Comparison of ENCODE assay signal across 2 cellular contexts in the genomic region with DNA sequence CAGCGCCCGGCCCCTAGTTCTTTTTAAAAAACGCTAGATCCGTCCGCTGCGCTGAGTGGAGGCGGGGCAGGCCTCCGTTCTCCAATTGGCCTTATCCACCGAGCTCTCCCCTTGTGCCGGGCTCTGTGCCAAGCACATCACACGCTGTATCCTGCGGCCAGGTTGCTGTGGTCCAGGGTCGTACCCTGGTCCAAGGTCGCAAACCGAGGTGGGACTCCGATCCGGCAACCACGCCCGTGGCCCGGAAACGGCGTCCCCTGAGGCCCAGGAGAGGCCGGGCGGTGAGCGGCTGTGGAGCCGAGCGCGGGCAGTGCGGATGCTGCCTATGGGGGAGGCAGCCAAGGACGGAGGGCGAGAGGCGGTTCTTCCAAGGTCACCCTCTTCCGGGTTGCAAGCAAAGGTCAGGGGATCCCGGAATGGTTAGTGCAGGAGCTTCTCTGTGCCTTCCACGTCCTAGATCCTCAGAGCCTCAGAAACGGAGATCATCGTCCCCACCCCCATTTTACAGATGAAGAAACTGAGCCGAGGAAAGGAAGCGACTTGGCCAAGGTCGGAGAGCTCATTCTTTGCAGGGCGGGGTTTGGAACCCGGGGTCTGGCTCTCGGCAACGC.
TF ChIP-seq lines count a peak whose summit lies in the region.

No MANE protein-coding gene starts in this region.

TF ChIP-seq in H1, 55 proteins besides CTCF, POLR2A, EP300 and RAD21 (continued from another document):
- TF ChIP-seq, protein P1, sequence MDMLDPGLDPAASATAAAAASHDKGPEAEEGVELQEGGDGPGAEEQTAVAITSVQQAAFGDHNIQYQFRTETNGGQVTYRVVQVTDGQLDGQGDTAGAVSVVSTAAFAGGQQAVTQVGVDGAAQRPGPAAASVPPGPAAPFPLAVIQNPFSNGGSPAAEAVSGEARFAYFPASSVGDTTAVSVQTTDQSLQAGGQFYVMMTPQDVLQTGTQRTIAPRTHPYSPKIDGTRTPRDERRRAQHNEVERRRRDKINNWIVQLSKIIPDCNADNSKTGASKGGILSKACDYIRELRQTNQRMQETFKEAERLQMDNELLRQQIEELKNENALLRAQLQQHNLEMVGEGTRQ (IDR thresholded peaks at IDR 0.05; ENCODE audit: low read length): no peak
- TF ChIP-seq CEBPB (IDR thresholded peaks at IDR 0.05; ENCODE audit: low read depth, low read length): no peak
- no peak for TF ChIP-seq NRF1 (IDR thresholded peaks at IDR 0.05; ENCODE audit: low read depth, low read length)
- no peak for TF ChIP-seq GTF2F1 (IDR thresholded peaks at IDR 0.05; ENCODE audit: borderline replicate concordance, low read depth, low read length)
- TF ChIP-seq CBX8 (IDR thresholded peaks at IDR 0.05; ENCODE audit: borderline replicate concordance, low read depth, low read length): no peak
- peak; percentile 55; the same call in 1 of the 2 replicates for TF ChIP-seq POLR2AphosphoS5 (IDR thresholded peaks at IDR 0.05; ENCODE audit: low read depth, low read length)
- TF ChIP-seq, protein P2, sequence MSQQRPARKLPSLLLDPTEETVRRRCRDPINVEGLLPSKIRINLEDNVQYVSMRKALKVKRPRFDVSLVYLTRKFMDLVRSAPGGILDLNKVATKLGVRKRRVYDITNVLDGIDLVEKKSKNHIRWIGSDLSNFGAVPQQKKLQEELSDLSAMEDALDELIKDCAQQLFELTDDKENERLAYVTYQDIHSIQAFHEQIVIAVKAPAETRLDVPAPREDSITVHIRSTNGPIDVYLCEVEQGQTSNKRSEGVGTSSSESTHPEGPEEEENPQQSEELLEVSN (IDR thresholded peaks at IDR 0.05): no peak
- TF ChIP-seq SAP30 (IDR thresholded peaks at IDR 0.05; ENCODE audit: insufficient read depth, insufficient replicate concordance, low read length): no peak
- no peak for TF ChIP-seq NANOG (IDR thresholded peaks at IDR 0.05; ENCODE audit: insufficient read depth, low read depth, low read length, poor library complexity, severe bottlenecking)
- TF ChIP-seq TCF12 (IDR thresholded peaks at IDR 0.05; ENCODE audit: low read depth, low read length): no peak
- no peak for TF ChIP-seq CBX5 (IDR thresholded peaks at IDR 0.05; ENCODE audit: low read depth, low read length)
- TF ChIP-seq, protein P3, sequence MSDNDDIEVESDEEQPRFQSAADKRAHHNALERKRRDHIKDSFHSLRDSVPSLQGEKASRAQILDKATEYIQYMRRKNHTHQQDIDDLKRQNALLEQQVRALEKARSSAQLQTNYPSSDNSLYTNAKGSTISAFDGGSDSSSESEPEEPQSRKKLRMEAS (IDR thresholded peaks at IDR 0.05): 0 out of 2 replicates have a peak, but pooled peaks have one; percentile 5
- TF ChIP-seq SP1 (IDR thresholded peaks at IDR 0.05; ENCODE audit: low read depth, low read length): no peak
- no peak for TF ChIP-seq KDM5A (IDR thresholded peaks at IDR 0.05; ENCODE audit: low read length)
- no peak for TF ChIP-seq FOSL1 (IDR thresholded peaks at IDR 0.05; ENCODE audit: insufficient read depth, low read depth, low read length)
- TF ChIP-seq RNF2 (IDR thresholded peaks at IDR 0.05; ENCODE audit: borderline replicate concordance, low read depth, low read length, missing control alignments, poor library complexity, severe bottlenecking): no peak
- TF ChIP-seq KDM1A (IDR thresholded peaks at IDR 0.05; ENCODE audit: borderline replicate concordance, low read length): peak; percentile 98
- no peak for TF ChIP-seq ASH2L (IDR thresholded peaks at IDR 0.05; ENCODE audit: low read length)
- TF ChIP-seq TEAD4 (IDR thresholded peaks at IDR 0.05; ENCODE audit: low read depth, low read length): no peak
- TF ChIP-seq SIX5 (IDR thresholded peaks at IDR 0.05; ENCODE audit: low read depth, low read length): no peak
- TF ChIP-seq ZNF274 (IDR thresholded peaks at IDR 0.05; ENCODE audit: borderline replicate concordance, extremely low read depth, low read length): no peak
- no peak for TF ChIP-seq BACH1 (IDR thresholded peaks at IDR 0.05; ENCODE audit: low read length)
- no peak for TF ChIP-seq BCL11A (IDR thresholded peaks at IDR 0.05; ENCODE audit: low read depth in 2 of 2, low read length in 2 of 2)
- TF ChIP-seq JUND (IDR thresholded peaks at IDR 0.05; ENCODE audit: low read length): no peak
- no peak for TF ChIP-seq YY1 (IDR thresholded peaks at IDR 0.05; ENCODE audit: low read depth, low read length)
- no peak for TF ChIP-seq TAF1 (IDR thresholded peaks at IDR 0.05; ENCODE audit: low read depth, low read length)
- no peak for TF ChIP-seq KDM4A (IDR thresholded peaks at IDR 0.05; ENCODE audit: low read depth, low read length, severe bottlenecking)
- peak in 1 of 2 experiments; percentile 91; a peak in 2 of 4 replicates for TF ChIP-seq HDAC2 (IDR thresholded peaks at IDR 0.05; ENCODE audit: borderline replicate concordance in 1 of 2, low read depth in 2 of 2, low read length in 2 of 2)
- TF ChIP-seq RXRA (IDR thresholded peaks at IDR 0.05; ENCODE audit: insufficient read depth, low read depth, low read length): no peak
- TF ChIP-seq SIRT6 (IDR thresholded peaks at IDR 0.05; ENCODE audit: low read length): no peak

TF ChIP-seq in neural cell, 6 proteins besides CTCF, POLR2A, EP300 and RAD21 (continued from another document):
- TF ChIP-seq, protein P4, sequence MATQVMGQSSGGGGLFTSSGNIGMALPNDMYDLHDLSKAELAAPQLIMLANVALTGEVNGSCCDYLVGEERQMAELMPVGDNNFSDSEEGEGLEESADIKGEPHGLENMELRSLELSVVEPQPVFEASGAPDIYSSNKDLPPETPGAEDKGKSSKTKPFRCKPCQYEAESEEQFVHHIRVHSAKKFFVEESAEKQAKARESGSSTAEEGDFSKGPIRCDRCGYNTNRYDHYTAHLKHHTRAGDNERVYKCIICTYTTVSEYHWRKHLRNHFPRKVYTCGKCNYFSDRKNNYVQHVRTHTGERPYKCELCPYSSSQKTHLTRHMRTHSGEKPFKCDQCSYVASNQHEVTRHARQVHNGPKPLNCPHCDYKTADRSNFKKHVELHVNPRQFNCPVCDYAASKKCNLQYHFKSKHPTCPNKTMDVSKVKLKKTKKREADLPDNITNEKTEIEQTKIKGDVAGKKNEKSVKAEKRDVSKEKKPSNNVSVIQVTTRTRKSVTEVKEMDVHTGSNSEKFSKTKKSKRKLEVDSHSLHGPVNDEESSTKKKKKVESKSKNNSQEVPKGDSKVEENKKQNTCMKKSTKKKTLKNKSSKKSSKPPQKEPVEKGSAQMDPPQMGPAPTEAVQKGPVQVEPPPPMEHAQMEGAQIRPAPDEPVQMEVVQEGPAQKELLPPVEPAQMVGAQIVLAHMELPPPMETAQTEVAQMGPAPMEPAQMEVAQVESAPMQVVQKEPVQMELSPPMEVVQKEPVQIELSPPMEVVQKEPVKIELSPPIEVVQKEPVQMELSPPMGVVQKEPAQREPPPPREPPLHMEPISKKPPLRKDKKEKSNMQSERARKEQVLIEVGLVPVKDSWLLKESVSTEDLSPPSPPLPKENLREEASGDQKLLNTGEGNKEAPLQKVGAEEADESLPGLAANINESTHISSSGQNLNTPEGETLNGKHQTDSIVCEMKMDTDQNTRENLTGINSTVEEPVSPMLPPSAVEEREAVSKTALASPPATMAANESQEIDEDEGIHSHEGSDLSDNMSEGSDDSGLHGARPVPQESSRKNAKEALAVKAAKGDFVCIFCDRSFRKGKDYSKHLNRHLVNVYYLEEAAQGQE (IDR thresholded peaks at IDR 0.05; ENCODE audit: borderline replicate concordance): no peak
- no peak for TF ChIP-seq SMC3 (conservative IDR thresholded peaks at IDR 0.05; ENCODE audit: poor library complexity)
- no peak for TF ChIP-seq TAF1 (IDR thresholded peaks at IDR 0.05; ENCODE audit: low read depth)
- TF ChIP-seq MXI1 (conservative IDR thresholded peaks at IDR 0.05; ENCODE audit: poor library complexity, severe bottlenecking): no peak
